30 cellular contexts compared by ENCODE assay signal in genomic region chr7:13111230-13111629, GRCh38.
A peak's percentile ranks its signal among the peaks of the same experiment; 100 is the strongest.
DNase-seq lines count a peak whose midpoint lies in the region; ATAC-seq, FAIRE-seq and TF ChIP-seq lines count a peak whose summit lies in the region.
"Had no signal": no experiment of that assay in that cellular context is flagged by ENCODE, and none has a peak within 500 bp of the region (broad histone marks: within the 10 kb centered on the region; RNA-seq: fewer than 3 reads in every experiment).

No MANE protein-coding gene starts in this region.

- peaks cover 1% of the 10 kb centered on the region for H3K9me3 Mint-ChIP-seq in activated naive CD4-positive, alpha-beta T cell treated with anti-CD3 and anti-CD28 coated beads for 36 hours
- no peaks in the 10 kb centered on the region for H3K9me3 Mint-ChIP-seq in activated naive CD4-positive, alpha-beta T cell treated with anti-CD3 and anti-CD28 coated beads, Interleukin-2, amount 10 ng/mL, durations not matched to agents 7 days and 5 days
- H3K9me3 Mint-ChIP-seq: activated naive CD4-positive, alpha-beta T cell treated with anti-CD3 and anti-CD28 coated beads, Interleukin-2, amount 50 U/mL, for 24 hours; stimulated activated naive CD8-positive, alpha-beta T cell treated with anti-CD3 and anti-CD28 coated beads, Interleukin-15, Interleukin-2, amounts not matched to agents 100 ng/mL and 50 ng/mL, for 24 hours had no signal

- no peak for ATAC-seq in Right ventricle myocardium superior (ENCODE audit: poor library complexity)
- no peak for ATAC-seq in HG02759 (IDR thresholded peaks at IDR 0.05; ENCODE audit: unreplicated experiment)
- ATAC-seq: HepG2, left ventricle myocardium superior, Panc1 had no signal

- no peaks in the 10 kb centered on the region for H3K27me3 ChIP-seq in bronchial epithelial cell (ENCODE audit: control insufficient read depth, insufficient read depth, low read length)
- H3K27me3 ChIP-seq: BE2C, colonic mucosa had no signal

- no peak for FAIRE-seq in bronchial epithelial cell (lab: Jason Lieb, UNC)
- FAIRE-seq: GM12891, HepG2, small intestine, urothelium cell line had no signal

- no peaks in the 10 kb centered on the region for H3K36me3 ChIP-seq in bronchial epithelial cell (ENCODE audit: control insufficient read depth, insufficient read depth, low read length)
- H3K36me3 ChIP-seq: BE2C, colonic mucosa, thoracic aorta had no signal

- no peak overlapping the region for H3K4me3 ChIP-seq in bronchial epithelial cell (ENCODE audit: low read depth, low read length)
- H3K4me3 ChIP-seq: colonic mucosa, thoracic aorta had no signal

- no peaks in the 10 kb centered on the region for H3K4me1 Mint-ChIP-seq in activated naive CD4-positive, alpha-beta T cell treated with anti-CD3 and anti-CD28 coated beads for 36 hours (ENCODE audit: low read depth)
- H3K4me1 Mint-ChIP-seq in activated naive CD4-positive, alpha-beta T cell treated with anti-CD3 and anti-CD28 coated beads, Interleukin-2, amount 10 ng/mL, durations not matched to agents 7 days and 5 days, result no peaks in the 10 kb centered on the region
- H3K4me1 Mint-ChIP-seq: activated naive CD4-positive, alpha-beta T cell treated with anti-CD3 and anti-CD28 coated beads, Interleukin-2, amount 50 U/mL, for 24 hours; CD8-positive, alpha-beta memory T cell had no signal

- intact Hi-C loops in activated naive CD4-positive, alpha-beta T cell treated with anti-CD3 and anti-CD28 coated beads for 36 hours (cut with micrococcal nuclease), result no loop called here
- intact Hi-C loops in Right ventricle myocardium superior (cut with DNase I), result loop anchor here (10.0 kb wide), 2 partner anchors 46 to 426 kb away; partner anchors contain the start of gene ARL4A

- H3K27ac Mint-ChIP-seq in activated naive CD4-positive, alpha-beta T cell treated with anti-CD3 and anti-CD28 coated beads for 36 hours, result no peak overlapping the region
- H3K27ac Mint-ChIP-seq in activated naive CD4-positive, alpha-beta T cell treated with anti-CD3 and anti-CD28 coated beads, Interleukin-2, amount 10 ng/mL, durations not matched to agents 7 days and 5 days, result no peak overlapping the region
- H3K27ac Mint-ChIP-seq: activated naive CD4-positive, alpha-beta T cell treated with anti-CD3 and anti-CD28 coated beads, Interleukin-2, amount 50 U/mL, for 24 hours; CD8-positive, alpha-beta memory T cell; stimulated activated naive CD8-positive, alpha-beta T cell treated with anti-CD3 and anti-CD28 coated beads, Interleukin-15, Interleukin-2, amounts not matched to agents 100 ng/mL and 50 ng/mL, for 24 hours had no signal

- H3K27me3 Mint-ChIP-seq in activated naive CD4-positive, alpha-beta T cell treated with anti-CD3 and anti-CD28 coated beads for 36 hours (ENCODE audit: low read depth), result peaks cover 5% of the 10 kb centered on the region
- no peaks in the 10 kb centered on the region for H3K27me3 Mint-ChIP-seq in activated naive CD4-positive, alpha-beta T cell treated with anti-CD3 and anti-CD28 coated beads, Interleukin-2, amount 10 ng/mL, durations not matched to agents 7 days and 5 days
- H3K27me3 Mint-ChIP-seq: stimulated activated naive CD8-positive, alpha-beta T cell treated with anti-CD3 and anti-CD28 coated beads, Interleukin-15, Interleukin-2, amounts not matched to agents 100 ng/mL and 50 ng/mL, for 24 hours had no signal

- no peaks in the 10 kb centered on the region for H3K36me3 Mint-ChIP-seq in activated naive CD4-positive, alpha-beta T cell treated with anti-CD3 and anti-CD28 coated beads for 36 hours (ENCODE audit: low read depth)
- H3K36me3 Mint-ChIP-seq in activated naive CD4-positive, alpha-beta T cell treated with anti-CD3 and anti-CD28 coated beads, Interleukin-2, amount 10 ng/mL, durations not matched to agents 7 days and 5 days, result no peaks in the 10 kb centered on the region
- H3K36me3 Mint-ChIP-seq: activated naive CD4-positive, alpha-beta T cell treated with anti-CD3 and anti-CD28 coated beads, Interleukin-2, amount 50 U/mL, for 24 hours; CD8-positive, alpha-beta memory T cell had no signal

- peak; percentile 6 for DNase-seq in activated naive CD4-positive, alpha-beta T cell treated with anti-CD3 and anti-CD28 coated beads for 36 hours
- DNase-seq in activated naive CD4-positive, alpha-beta T cell treated with anti-CD3 and anti-CD28 coated beads, Interleukin-2, amount 10 ng/mL, durations not matched to agents 7 days and 5 days, result no peak
- DNase-seq in M059J (ENCODE audit: low read depth) (peak; percentile 57), bronchial epithelial cell (ENCODE audit: low read depth) (peak; percentile 47), stromal cell of bone marrow (ENCODE audit: low read depth) (peak; percentile 32), Right ventricle myocardium superior (no peak)
- DNase-seq in central memory CD4-positive, alpha-beta T cell, result no peak
- DNase-seq: activated CD4-positive, alpha-beta T cell treated with anti-CD3 and anti-CD28 coated beads for 1 hour; BE2C; CD8-positive, alpha-beta memory T cell; colonic mucosa; effector CD4-positive, alpha-beta T cell; H7; islet precursor cell; Karpas-422; left ventricle myocardium superior; mesendoderm; MV-4-11; NCI-H146; NCI-H226; SHP77 treated with DMSO at 0.1 percent for 48 hours; small intestine had no signal

- H3K4me3 Mint-ChIP-seq in activated naive CD4-positive, alpha-beta T cell treated with anti-CD3 and anti-CD28 coated beads for 36 hours, result no peak overlapping the region
- H3K4me3 Mint-ChIP-seq in activated naive CD4-positive, alpha-beta T cell treated with anti-CD3 and anti-CD28 coated beads, Interleukin-2, amount 10 ng/mL, durations not matched to agents 7 days and 5 days, result no peak overlapping the region
- H3K4me3 Mint-ChIP-seq: activated naive CD4-positive, alpha-beta T cell treated with anti-CD3 and anti-CD28 coated beads, Interleukin-2, amount 50 U/mL, for 24 hours; CD8-positive, alpha-beta memory T cell; stimulated activated naive CD8-positive, alpha-beta T cell treated with anti-CD3 and anti-CD28 coated beads, Interleukin-15, Interleukin-2, amounts not matched to agents 100 ng/mL and 50 ng/mL, for 24 hours had no signal

- TF ChIP-seq CTCF in bronchial epithelial cell (IDR thresholded peaks at IDR 0.05; ENCODE audit: insufficient read depth, low read length, severe bottlenecking), result no peak

- CTCF ChIA-PET in activated naive CD4-positive, alpha-beta T cell treated with anti-CD3 and anti-CD28 coated beads for 36 hours (lab: Charles Lee), result no interaction called here
- CTCF ChIA-PET in activated naive CD4-positive, alpha-beta T cell treated with anti-CD3 and anti-CD28 coated beads, Interleukin-2, amount 10 ng/mL, durations not matched to agents 7 days and 5 days (lab: Charles Lee), result interaction anchor here (1.3 kb wide), 1 partner anchor 49 kb away, joined by 3 read pairs; no protein-coding TSS in a partner anchor

Comparison
In these comparisons a context has a peak if more than half of its experiments do, and no peak if none do; other contexts are left out.
1. DNase-seq: peak in activated naive CD4-positive, alpha-beta T cell treated with anti-CD3 and anti-CD28 coated beads for 36 hours (single experiment), M059J (single experiment), bronchial epithelial cell (single experiment) and stromal cell of bone marrow (single experiment); none in activated naive CD4-positive, alpha-beta T cell treated with anti-CD3 and anti-CD28 coated beads, Interleukin-2, amount 10 ng/mL, durations not matched to agents 7 days and 5 days (single experiment), Right ventricle myocardium superior (single experiment) and central memory CD4-positive, alpha-beta T cell (single experiment).